8 cellular contexts compared by ENCODE assay signal in genomic region chr12:126069549-126070165, GRCh38.
DNase-seq lines count a peak whose midpoint lies in the region; ATAC-seq and TF ChIP-seq lines count a peak whose summit lies in the region.

No MANE protein-coding gene starts in this region.

- no peak overlapping the region for H3K4me2 ChIP-seq in OCI-LY3 (ENCODE audit: low read length)

- ATAC-seq in GM21619 (IDR thresholded peaks at IDR 0.05; ENCODE audit: unreplicated experiment) (no peak), GM19467 (IDR thresholded peaks at IDR 0.05; ENCODE audit: unreplicated experiment) (no peak)

- no peaks in the 10 kb centered on the region for H3K4me1 ChIP-seq in OCI-LY3 (ENCODE audit: low read length)

- no peaks in the 10 kb centered on the region for H3K36me3 ChIP-seq in OCI-LY3 (replicated peaks; ENCODE audit: low read depth, low read length)

- no peak overlapping the region for H3K4me3 ChIP-seq in OCI-LY3 (ENCODE audit: low read length)

- H4K20me1 ChIP-seq in OCI-LY3 (ENCODE audit: insufficient read depth, low read length): no peaks in the 10 kb centered on the region

- no peak overlapping the region for H3K27ac ChIP-seq in OCI-LY3 (ENCODE audit: low read length)

- no peaks in the 10 kb centered on the region for H3K9me3 ChIP-seq in OCI-LY3 (ENCODE audit: insufficient read depth, low read length)

- no peaks in the 10 kb centered on the region for H3K79me2 ChIP-seq in OCI-LY3 (ENCODE audit: low read length)

- DNase-seq in activated T-cell treated with anti-CD3 and anti-CD28 coated beads for 48 hours (ENCODE audit: low read depth) (peak; percentile 43), activated T-cell treated with anti-CD3 and anti-CD28 coated beads for 4 hours (no peak), HK-2 (ENCODE audit: unreplicated experiment) (peak; percentile 59), astrocyte of the hippocampus (ENCODE audit: low read depth, low spot score) (peak; percentile 76), lung microvascular endothelial cell (ENCODE audit: low read depth in 2 of 2) (peak; percentile 62 to 69)

- peak; percentile 85 for TF ChIP-seq CTCF in OCI-LY3 (IDR thresholded peaks at IDR 0.05; ENCODE audit: low read depth, low read length)

- no peak overlapping the region for H2AFZ ChIP-seq in OCI-LY3 (ENCODE audit: low read depth, low read length)

- no peak overlapping the region for H3K9ac ChIP-seq in OCI-LY3 (ENCODE audit: low read length)

- 0 out of 2 replicates have a peak, but pooled peaks cover 2% of the 10 kb centered on the region for H3K27me3 ChIP-seq in OCI-LY3 (ENCODE audit: low read depth, low read length)
